8 cellular contexts compared by ENCODE assay signal in the genomic region with DNA sequence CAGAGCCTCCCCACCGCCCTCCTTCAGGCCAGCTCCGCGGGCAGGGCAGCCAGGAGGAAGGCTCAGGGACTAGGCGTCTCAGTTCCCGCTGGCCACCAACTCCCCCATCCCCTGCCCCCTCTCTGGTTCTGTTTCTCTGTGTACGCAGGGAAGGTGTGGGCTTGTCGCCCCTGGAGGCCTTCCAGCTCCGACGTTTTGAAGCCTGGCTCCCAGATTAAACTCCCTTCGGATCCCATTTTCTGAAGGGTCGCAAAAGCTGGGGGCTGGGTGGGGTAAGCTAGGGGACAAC. TPM values are rescaled to one million over a fixed set of nuclear protein-coding genes. Genes with fewer than 3 reads are reported as not detected.
DNase-seq lines count a peak whose midpoint lies in the region; ATAC-seq lines count a peak whose summit lies in the region.

No MANE protein-coding gene starts in this region.

- CTCF ChIA-PET in activated CD4-positive, alpha-beta memory T cell treated with anti-CD3 and anti-CD28 coated beads for 36 hours (lab: Charles Lee) = interaction anchor here (1.1 to 4.2 kb wide), 5 partner anchors 13 to 106 kb away, joined by 3 to 20 read pairs (median 4); a partner anchor contains a TSS

- POLR2A ChIA-PET in activated CD4-positive, alpha-beta memory T cell treated with anti-CD3 and anti-CD28 coated beads for 36 hours (lab: Charles Lee) = interaction anchor here (1.1 to 6.0 kb wide), 4 partner anchors 9 to 63 kb away, joined by 3 to 71 read pairs (median 6); a partner anchor contains a TSS

- H3K27ac Mint-ChIP-seq in T-helper 1 cell treated with Interleukin-12 subunit alpha and Interleukin-12 subunit beta and Interleukin-4 antibody, amounts not matched to agents 30 μg/mL and 1 μg/mL, for 36 hours = peak overlapping the region; percentile 85
- peak overlapping the region; percentile 69 for H3K27ac Mint-ChIP-seq in activated CD4-positive, alpha-beta memory T cell treated with anti-CD3 and anti-CD28 coated beads for 36 hours

- H3K4me1 Mint-ChIP-seq in T-helper 1 cell treated with Interleukin-12 subunit alpha and Interleukin-12 subunit beta and Interleukin-4 antibody, amounts not matched to agents 30 μg/mL and 1 μg/mL, for 36 hours (ENCODE audit: low read depth) = peaks cover 28% of the 10 kb centered on the region
- peaks cover 32% of the 10 kb centered on the region for H3K4me1 Mint-ChIP-seq in activated CD4-positive, alpha-beta memory T cell treated with anti-CD3 and anti-CD28 coated beads for 36 hours (ENCODE audit: low read depth)

- intact Hi-C loops in activated CD4-positive, alpha-beta memory T cell treated with anti-CD3 and anti-CD28 coated beads for 36 hours (cut with micrococcal nuclease) = loop anchor here (1.0 to 5.0 kb wide), 5 partner anchors 9 to 606 kb away; a partner anchor contains a TSS
- intact Hi-C loops in left cardiac atrium (cut with DNase I) = no loop called here
- intact Hi-C loops in sciatic nerve (cut with DNase I) = no loop called here

- no peaks in the 10 kb centered on the region for H3K9me3 Mint-ChIP-seq in T-helper 1 cell treated with Interleukin-12 subunit alpha and Interleukin-12 subunit beta and Interleukin-4 antibody, amounts not matched to agents 30 μg/mL and 1 μg/mL, for 36 hours
- H3K9me3 Mint-ChIP-seq in activated CD4-positive, alpha-beta memory T cell treated with anti-CD3 and anti-CD28 coated beads for 36 hours = no peaks in the 10 kb centered on the region

- DNase-seq in T-helper 1 cell (no peak), left cardiac atrium (peak; percentile 40), sciatic nerve (ENCODE audit: low spot score) (no peak), SW 1271 (lab: John Stamatoyannopoulos, UW) (no peak), NOMO-1 treated with dmso at 0.1 percent for 144 hours (lab: John Stamatoyannopoulos, UW; ENCODE audit: unreplicated experiment) (no peak)
- DNase-seq in activated CD4-positive, alpha-beta memory T cell treated with anti-CD3 and anti-CD28 coated beads for 36 hours = no peak

- H3K36me3 Mint-ChIP-seq in T-helper 1 cell treated with Interleukin-12 subunit alpha and Interleukin-12 subunit beta and Interleukin-4 antibody, amounts not matched to agents 30 μg/mL and 1 μg/mL, for 36 hours (ENCODE audit: low read depth) = peaks cover 13% of the 10 kb centered on the region
- peaks cover 4% of the 10 kb centered on the region for H3K36me3 Mint-ChIP-seq in activated CD4-positive, alpha-beta memory T cell treated with anti-CD3 and anti-CD28 coated beads for 36 hours

- H3K27me3 Mint-ChIP-seq in T-helper 1 cell treated with Interleukin-12 subunit alpha and Interleukin-12 subunit beta and Interleukin-4 antibody, amounts not matched to agents 30 μg/mL and 1 μg/mL, for 36 hours (ENCODE audit: low read depth) = no peaks in the 10 kb centered on the region
- no peaks in the 10 kb centered on the region for H3K27me3 Mint-ChIP-seq in activated CD4-positive, alpha-beta memory T cell treated with anti-CD3 and anti-CD28 coated beads for 36 hours

- peak overlapping the region; percentile 88 for H3K4me3 Mint-ChIP-seq in T-helper 1 cell treated with Interleukin-12 subunit alpha and Interleukin-12 subunit beta and Interleukin-4 antibody, amounts not matched to agents 30 μg/mL and 1 μg/mL, for 36 hours
- peak overlapping the region; percentile 77 for H3K4me3 Mint-ChIP-seq in activated CD4-positive, alpha-beta memory T cell treated with anti-CD3 and anti-CD28 coated beads for 36 hours

- ATAC-seq in HG02973 (IDR thresholded peaks at IDR 0.05; ENCODE audit: unreplicated experiment) (peak; percentile 7), left cardiac atrium (peak; percentile 45 to 60), sciatic nerve (peak; percentile 48)

RNA-seq across cellular contexts. Expression of a gene that starts 0.3 kb away (rescaled TPM):
- 10 to 100 TPM; 83.1 to 89.9 TPM for total RNA-seq in activated CD4-positive, alpha-beta memory T cell treated with anti-CD3 and anti-CD28 coated beads for 36 hours
- total RNA-seq in left cardiac atrium (10 to 100 TPM; 65.6 to 71.9 TPM), sciatic nerve (47.3 TPM)

RNA-seq across cellular contexts. Expression of a gene that starts 13.7 kb away (rescaled TPM):
- 100 to 1,000 TPM; 237 TPM for total RNA-seq in activated CD4-positive, alpha-beta memory T cell treated with anti-CD3 and anti-CD28 coated beads for 36 hours
- 100 to 1,000 TPM; 103 to 128 TPM for total RNA-seq in left cardiac atrium
- total RNA-seq in sciatic nerve = 151 TPM
